Comparison of ENCODE assay signal across 19 cellular contexts in genomic region chrX:8647176-8647575, GRCh38.
A peak's percentile ranks its signal among the peaks of the same experiment; 100 is the strongest.
DNase-seq lines count a peak whose midpoint lies in the region; FAIRE-seq and TF ChIP-seq lines count a peak whose summit lies in the region.
"Had no signal": no experiment of that assay in that cellular context is flagged by ENCODE, and none has a peak within 500 bp of the region (broad histone marks: within the 10 kb centered on the region; RNA-seq: fewer than 3 reads in every experiment).

No MANE protein-coding gene starts in this region.

- TF ChIP-seq CTCF in NB4 (IDR thresholded peaks at IDR 0.05; ENCODE audit: low read depth, low read length) (no peak), PC-9 (conservative IDR thresholded peaks at IDR 0.05) (no peak), bronchial epithelial cell (IDR thresholded peaks at IDR 0.05; ENCODE audit: insufficient read depth, low read length, severe bottlenecking) (no peak), right atrium auricular region (IDR thresholded peaks at IDR 0.05) (no peak), endothelial cell (IDR thresholded peaks at IDR 0.05; ENCODE audit: unreplicated experiment) (no peak)

- peaks cover 9% of the 10 kb centered on the region for H3K4me1 Mint-ChIP-seq in endothelial cell (ENCODE audit: unreplicated experiment)
- H3K4me1 Mint-ChIP-seq: CD4-positive, CD25-positive, alpha-beta regulatory T cell had no signal

- H3K27me3 Mint-ChIP-seq in endothelial cell (ENCODE audit: unreplicated experiment): peaks cover 2% of the 10 kb centered on the region
- H3K27me3 Mint-ChIP-seq: CD4-positive, CD25-positive, alpha-beta regulatory T cell had no signal

- DNase-seq in NB4 (ENCODE audit: low read depth) (peak; percentile 40), PC-9 (peak; percentile 19 to 89), bronchial epithelial cell (ENCODE audit: low read depth) (peak; percentile 82), MG63 (no peak), right atrium auricular region (ENCODE audit: low spot score) (no peak), endothelial cell (ENCODE audit: low spot score) (no peak)
- no peak for DNase-seq in central memory CD4-positive, alpha-beta T cell
- DNase-seq: CD4-positive, CD25-positive, alpha-beta regulatory T cell; DMS79; H7; HFFc6; Kasumi-1; MM.1S; NCI-H1694; NCI-H2081; NCI-H2171; NCI-H345; NCI-H524 treated with DMSO at 0.1 percent for 48 hours; NCI-H82 had no signal

- CTCF ChIA-PET in PC-9 (lab: Charles Lee): interaction anchor here (0.5 kb wide), 1 partner anchor 97 kb away, joined by 3 read pairs; no protein-coding TSS in a partner anchor

- H3K9me3 ChIP-seq in PC-9 (ENCODE audit: insufficient read depth, low read depth): no peaks in the 10 kb centered on the region
- no peaks in the 10 kb centered on the region for H3K9me3 ChIP-seq in MG63
- H3K9me3 ChIP-seq in right atrium auricular region: no peaks in the 10 kb centered on the region

- FAIRE-seq in bronchial epithelial cell (lab: Jason Lieb, UNC): no peak

- no TSS peak for BruUV-seq in PC-9 (replicated peaks; lab: Mats Ljungman, UMichigan)

- no peaks in the 10 kb centered on the region for H3K9me3 Mint-ChIP-seq in endothelial cell (ENCODE audit: unreplicated experiment)
- H3K9me3 Mint-ChIP-seq: HFFc6 had no signal

- H3K36me3 Mint-ChIP-seq in endothelial cell (ENCODE audit: low read depth, unreplicated experiment): no peaks in the 10 kb centered on the region
- H3K36me3 Mint-ChIP-seq: CD4-positive, CD25-positive, alpha-beta regulatory T cell had no signal

- H3K27ac ChIP-seq in PC-9 (peak overlapping the region; percentile 36; the same call in 1 of the 2 replicates), right atrium auricular region (no peak overlapping the region)

- H3K36me3 ChIP-seq in PC-9 (ENCODE audit: low read depth) (no peaks in the 10 kb centered on the region), bronchial epithelial cell (ENCODE audit: control insufficient read depth, insufficient read depth, low read length) (no peaks in the 10 kb centered on the region), MG63 (no peaks in the 10 kb centered on the region), right atrium auricular region (no peaks in the 10 kb centered on the region)

- no peaks in the 10 kb centered on the region for H3K27me3 ChIP-seq in PC-9 (ENCODE audit: insufficient read depth, low read depth)
- no peaks in the 10 kb centered on the region for H3K27me3 ChIP-seq in bronchial epithelial cell (ENCODE audit: control insufficient read depth, insufficient read depth, low read length)
- H3K27me3 ChIP-seq in MG63: no peaks in the 10 kb centered on the region
- no peaks in the 10 kb centered on the region for H3K27me3 ChIP-seq in right atrium auricular region

- POLR2A ChIA-PET in PC-9 (lab: Charles Lee; ENCODE audit: unreplicated experiment): no interaction called here

- H3K4me2 ChIP-seq in PC-9: peak overlapping the region; percentile 55

- intact Hi-C loops in PC-9 (cut with micrococcal nuclease; ENCODE audit: unreplicated experiment): no loop called here

- no peak overlapping the region for H2AFZ ChIP-seq in PC-9

- H3K27ac Mint-ChIP-seq in endothelial cell (ENCODE audit: unreplicated experiment): no peak overlapping the region
- H3K27ac Mint-ChIP-seq: CD4-positive, CD25-positive, alpha-beta regulatory T cell; HFFc6 had no signal

- H3K4me1 ChIP-seq in PC-9 (replicated peaks; ENCODE audit: insufficient read depth) (peaks cover 22% of the 10 kb centered on the region), right atrium auricular region (no peaks in the 10 kb centered on the region)

- H4K20me1 ChIP-seq in PC-9 (ENCODE audit: insufficient read depth): no peaks in the 10 kb centered on the region

- 0 out of 2 replicates have a peak, but pooled peaks cover 5% of the 10 kb centered on the region for H3F3A ChIP-seq in PC-9 (ENCODE audit: insufficient read depth, low read depth)

- H3K4me3 ChIP-seq in NB4 (ENCODE audit: low read depth, low read length) (no peak overlapping the region), PC-9 (no peak overlapping the region; the same call in 1 of the 2 replicates), bronchial epithelial cell (ENCODE audit: low read depth, low read length) (no peak overlapping the region), MG63 (no peak overlapping the region), right atrium auricular region (no peak overlapping the region)

- H3K4me3 Mint-ChIP-seq in endothelial cell (ENCODE audit: unreplicated experiment): no peak overlapping the region
- H3K4me3 Mint-ChIP-seq: CD4-positive, CD25-positive, alpha-beta regulatory T cell; HFFc6 had no signal

- H3K79me2 ChIP-seq in PC-9 (ENCODE audit: low read depth): no peaks in the 10 kb centered on the region

- no peaks in the 10 kb centered on the region for H3K9me2 ChIP-seq in PC-9 (ENCODE audit: insufficient read depth)

- no peak for TF ChIP-seq POLR2A in NB4 (IDR thresholded peaks at IDR 0.05; ENCODE audit: extremely low read depth, insufficient read length)

Comparison
In these comparisons a context has a peak if more than half of its experiments do, and no peak if none do; other contexts are left out.
1. DNase-seq: peak in NB4 (single experiment), PC-9 (2 of 2) and bronchial epithelial cell (single experiment); none in MG63 (single experiment), right atrium auricular region (single experiment), central memory CD4-positive, alpha-beta T cell (single experiment) and endothelial cell (single experiment).